In the genomic region with DNA sequence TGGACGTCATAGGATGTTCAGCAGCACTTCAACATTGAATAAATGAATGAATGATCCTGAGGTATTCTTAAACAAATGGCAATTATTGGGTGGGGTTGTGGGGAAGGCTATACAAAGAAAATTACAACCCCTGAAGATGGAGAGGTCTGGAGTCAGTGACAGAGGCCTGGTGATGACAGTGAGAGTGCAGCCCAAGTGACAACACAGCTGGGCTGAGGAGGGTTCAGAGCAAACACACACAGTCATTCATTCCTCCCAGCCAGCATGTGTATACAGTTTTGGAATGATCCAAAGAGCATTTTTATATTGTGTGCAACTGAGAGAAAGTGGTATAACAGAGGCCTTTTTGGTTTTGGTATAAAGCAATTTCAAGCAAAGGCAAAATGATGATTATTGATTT, we compare ENCODE assay signal across 1 cellular context.
TF ChIP-seq lines count a peak whose summit lies in the region.

No MANE protein-coding gene starts in this region.

TF ChIP-seq in K562, 482 proteins besides CTCF, POLR2A, EP300 and RAD21:
- TF ChIP-seq GATAD2B (IDR thresholded peaks at IDR 0.05; ENCODE audit: borderline replicate concordance) (no peak), CHD2 (IDR thresholded peaks at IDR 0.05; ENCODE audit: low read depth, low read length) (no peak), ZNF668 (CRISPR knock-in tag; IDR thresholded peaks at IDR 0.05) (no peak), ZNF239 (CRISPR knock-in tag; IDR thresholded peaks at IDR 0.05) (no peak)
- TF ChIP-seq, protein P1, sequence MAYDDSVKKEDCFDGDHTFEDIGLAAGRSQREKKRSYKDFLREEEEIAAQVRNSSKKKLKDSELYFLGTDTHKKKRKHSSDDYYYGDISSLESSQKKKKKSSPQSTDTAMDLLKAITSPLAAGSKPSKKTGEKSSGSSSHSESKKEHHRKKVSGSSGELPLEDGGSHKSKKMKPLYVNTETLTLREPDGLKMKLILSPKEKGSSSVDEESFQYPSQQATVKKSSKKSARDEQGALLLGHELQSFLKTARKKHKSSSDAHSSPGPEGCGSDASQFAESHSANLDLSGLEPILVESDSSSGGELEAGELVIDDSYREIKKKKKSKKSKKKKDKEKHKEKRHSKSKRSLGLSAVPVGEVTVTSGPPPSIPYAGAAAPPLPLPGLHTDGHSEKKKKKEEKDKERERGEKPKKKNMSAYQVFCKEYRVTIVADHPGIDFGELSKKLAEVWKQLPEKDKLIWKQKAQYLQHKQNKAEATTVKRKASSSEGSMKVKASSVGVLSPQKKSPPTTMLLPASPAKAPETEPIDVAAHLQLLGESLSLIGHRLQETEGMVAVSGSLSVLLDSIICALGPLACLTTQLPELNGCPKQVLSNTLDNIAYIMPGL (CRISPR knock-in tag; IDR thresholded peaks at IDR 0.05), result no peak
- TF ChIP-seq, protein P2, sequence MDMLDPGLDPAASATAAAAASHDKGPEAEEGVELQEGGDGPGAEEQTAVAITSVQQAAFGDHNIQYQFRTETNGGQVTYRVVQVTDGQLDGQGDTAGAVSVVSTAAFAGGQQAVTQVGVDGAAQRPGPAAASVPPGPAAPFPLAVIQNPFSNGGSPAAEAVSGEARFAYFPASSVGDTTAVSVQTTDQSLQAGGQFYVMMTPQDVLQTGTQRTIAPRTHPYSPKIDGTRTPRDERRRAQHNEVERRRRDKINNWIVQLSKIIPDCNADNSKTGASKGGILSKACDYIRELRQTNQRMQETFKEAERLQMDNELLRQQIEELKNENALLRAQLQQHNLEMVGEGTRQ (CRISPR knock-in tag; IDR thresholded peaks at IDR 0.05), result no peak
